8 cellular contexts compared by ENCODE assay signal in genomic region chr9:95003694-95004451, GRCh38.
A peak's percentile ranks its signal among the peaks of the same experiment; 100 is the strongest.
DNase-seq lines count a peak whose midpoint lies in the region; ATAC-seq, FAIRE-seq and TF ChIP-seq lines count a peak whose summit lies in the region.

No MANE protein-coding gene starts in this region.

- intact Hi-C loops in transverse colon (cut with DNase I; ENCODE audit: low total_unique reads), result no loop called here

- TF ChIP-seq EP300 in transverse colon (IDR thresholded peaks at IDR 0.05; ENCODE audit: low read depth), result no peak

- peak in 4 of 5 experiments; percentile 21 to 54 (median 40) for TF ChIP-seq CTCF in transverse colon (IDR thresholded peaks at IDR 0.05)

- H3K4me3 ChIP-seq in mesodermal cell (ENCODE audit: extremely low read depth, insufficient read depth, low read length, poor library complexity, severe bottlenecking) (peak overlapping the region; percentile 64), transverse colon (peak overlapping the region; percentile 55 to 84 (median 77))

- in situ Hi-C loops in transverse colon (cut with MboI; ENCODE audit: low pct_ligation_motif_present in 1 of 4, low pct_unique_long_range_greater_than_20kb in 1 of 4, low sequenced_read_pairs in 3 of 4), result no loop called here

- WGBS in mesodermal cell (ENCODE audit: insufficient coverage in 2 of 2), 2 experiments, result 0 to 8% methylated on average over 5 to 13 of the region's 22 CpGs
- 6 to 7% methylated on average over 11 to 22 of the region's 22 CpGs for WGBS in transverse colon (ENCODE audit: low coverage in 1 of 2), 2 donors

- peak; percentile 59 for DNase-seq in activated CD8-positive, alpha-beta memory T cell treated with anti-CD3 and anti-CD28 coated beads for 24 hours
- no peak for DNase-seq in activated CD8-positive, alpha-beta memory T cell treated with anti-CD3 and anti-CD28 coated beads, Interleukin-2, amount 50 U/mL, for 48 hours
- DNase-seq in SW480 (ENCODE audit: low spot score) (peak; percentile 86), transverse colon (peak; percentile 70)

- FAIRE-seq in endometrium (lab: Jason Lieb, UNC), result peak; percentile 57

- ATAC-seq in HG03354 (IDR thresholded peaks at IDR 0.05; ENCODE audit: poor library complexity, severe bottlenecking, unreplicated experiment) (peak; percentile 40), HG03175 (IDR thresholded peaks at IDR 0.05; ENCODE audit: unreplicated experiment) (no peak)

- H3K27ac ChIP-seq in mesodermal cell (ENCODE audit: low read depth, low read length, severe bottlenecking) (no peak overlapping the region), transverse colon (peak overlapping the region; percentile 94 to 99 (median 96))

- no peaks in the 10 kb centered on the region for H3K27me3 ChIP-seq in transverse colon

- H3K4me1 ChIP-seq in mesodermal cell (ENCODE audit: control insufficient read depth, insufficient read depth, low read length, poor library complexity, severe bottlenecking) (peaks cover 11% of the 10 kb centered on the region), transverse colon (peaks cover 0 to 46% (median 12%) of the 10 kb centered on the region in 4 donors)

- H3K36me3 ChIP-seq in mesodermal cell (ENCODE audit: control insufficient read depth, insufficient read depth, low read length), result peaks cover 13% of the 10 kb centered on the region
- H3K36me3 ChIP-seq in transverse colon, result no peaks in the 10 kb centered on the region

- no peak for TF ChIP-seq POLR2A in transverse colon (IDR thresholded peaks at IDR 0.05)

- H3K9me3 ChIP-seq in mesodermal cell (ENCODE audit: control insufficient read depth, low read length), result no peaks in the 10 kb centered on the region
- H3K9me3 ChIP-seq in transverse colon, result no peaks in the 10 kb centered on the region
